ENCODE assay signal across 29 cellular contexts in the genomic region with DNA sequence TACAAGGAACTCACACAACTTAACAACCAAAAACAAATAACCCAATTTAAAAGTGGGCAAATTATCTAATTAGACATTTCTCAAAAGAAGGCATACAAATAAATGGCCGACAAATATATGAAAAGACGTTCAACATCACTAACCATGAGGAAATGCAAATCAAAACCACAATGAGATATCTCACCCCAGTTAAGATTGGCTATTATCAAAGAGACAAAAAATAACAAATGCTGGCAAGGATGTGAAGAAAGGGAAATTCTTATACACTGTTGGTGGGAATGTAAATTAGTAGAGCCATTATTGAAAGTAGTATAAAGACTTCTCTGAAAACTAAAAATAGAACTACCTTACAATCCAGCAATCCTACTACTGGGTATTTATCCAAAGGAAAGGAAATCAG.
"Had no signal": no experiment of that assay in that cellular context is flagged by ENCODE, and none has a peak within 500 bp of the region (broad histone marks: within the 10 kb centered on the region; RNA-seq: fewer than 3 reads in every experiment).

No MANE protein-coding gene starts in this region.

- H3K4me1 ChIP-seq: gastrocnemius medialis, psoas muscle, sigmoid colon, testis, tibial artery had no signal

- H3K4me3 ChIP-seq: dorsolateral prefrontal cortex, gastrocnemius medialis, lung, mucosa of descending colon, neural progenitor cell, psoas muscle, sigmoid colon, testis, tibial artery, upper lobe of left lung had no signal

- H3K27ac Mint-ChIP-seq: mesothelial cell of epicardium; naive thymus-derived CD4-positive, alpha-beta T cell; neural progenitor cell; stimulated activated memory B cell treated with anti-CD40 and anti-IgM and Interleukin-4, amounts not matched to agents 10 μg/mL and 1 μg/mL and 100 μg/mL, for 72 hours had no signal

- ATAC-seq: esophagus mucosa; gastrocnemius medialis; left lobe of liver; mucosa of descending colon; naive thymus-derived CD4-positive, alpha-beta T cell; psoas muscle; right cardiac atrium; stimulated activated memory B cell treated with anti-CD40 and anti-IgM and Interleukin-4, amounts not matched to agents 10 μg/mL and 1 μg/mL and 100 μg/mL, for 72 hours; stimulated activated naive CD8-positive, alpha-beta T cell treated with anti-CD3 and anti-CD28 coated beads, Interleukin-15, Interleukin-2, amounts not matched to agents 100 U/mL and 50 U/mL, for 24 hours had no signal

- H3K36me3 ChIP-seq: gastrocnemius medialis, neural progenitor cell, sigmoid colon, tibial artery, upper lobe of left lung had no signal

- H2AFZ ChIP-seq: neural progenitor cell had no signal

- H3K9me3 ChIP-seq: gastrocnemius medialis, mucosa of descending colon, psoas muscle, sigmoid colon, testis, tibial artery, upper lobe of left lung had no signal

- H3K9ac ChIP-seq: neural progenitor cell had no signal

- H3K36me3 Mint-ChIP-seq: mesothelial cell of epicardium; naive thymus-derived CD4-positive, alpha-beta T cell; neural progenitor cell had no signal

- FAIRE-seq: kidney, urothelium cell line had no signal

- H3K4me2 ChIP-seq: neural progenitor cell had no signal

- H3K4me1 Mint-ChIP-seq: mesothelial cell of epicardium, neural progenitor cell had no signal

- H3K27me3 Mint-ChIP-seq: stimulated activated memory B cell treated with anti-CD40 and anti-IgM and Interleukin-4, amounts not matched to agents 10 μg/mL and 1 μg/mL and 100 μg/mL, for 72 hours had no signal

- H3K27me3 ChIP-seq: dorsolateral prefrontal cortex, gastrocnemius medialis, sigmoid colon, testis, tibial artery, upper lobe of left lung had no signal

- H3K4me3 Mint-ChIP-seq: mesothelial cell of epicardium; naive thymus-derived CD4-positive, alpha-beta T cell; nephron; neural progenitor cell; stimulated activated memory B cell treated with anti-CD40 and anti-IgM and Interleukin-4, amounts not matched to agents 10 μg/mL and 1 μg/mL and 100 μg/mL, for 72 hours had no signal

- H3K27ac ChIP-seq: dorsolateral prefrontal cortex, epithelial cell of prostate, gastrocnemius medialis, neural progenitor cell, psoas muscle, sigmoid colon, testis, tibial artery, upper lobe of left lung had no signal

- DNase-seq: dorsolateral prefrontal cortex; effector CD4-positive, alpha-beta T cell; foreskin fibroblast; gastrocnemius medialis; head of caudate nucleus; kidney; mesenchymal stem cell; mucosa of descending colon; naive thymus-derived CD4-positive, alpha-beta T cell; posterior cingulate gyrus; psoas muscle; right cardiac atrium; sigmoid colon; stimulated activated CD4-positive, alpha-beta T cell treated with anti-CD3 and anti-CD28 coated beads, Interleukin-2, amount 100 ng/mL, for 24 hours; stimulated activated CD4-positive, alpha-beta T cell treated with anti-CD3 and anti-CD28 coated beads, Interleukin-4, amount 100 ng/mL, for 24 hours; stimulated activated naive CD8-positive, alpha-beta T cell treated with anti-CD3 and anti-CD28 coated beads, Interleukin-15, Interleukin-2, amounts not matched to agents 100 U/mL and 50 U/mL, for 24 hours; substantia nigra; testis; tibial artery; upper lobe of left lung had no signal
